ENCODE assay signal across 10 cellular contexts in genomic region chr17:41324180-41325075, GRCh38. TPM values are rescaled to one million over a fixed set of nuclear protein-coding genes. Genes with fewer than 3 reads are reported as not detected.
DNase-seq lines count a peak whose midpoint lies in the region; ATAC-seq, FAIRE-seq and TF ChIP-seq lines count a peak whose summit lies in the region.
"Had no signal": no experiment of that assay in that cellular context is flagged by ENCODE, and none has a peak within 500 bp of the region (broad histone marks: within the 10 kb centered on the region; RNA-seq: fewer than 3 reads in every experiment).

No MANE protein-coding gene starts in this region.

- intact Hi-C loops in HepG2 (cut with micrococcal nuclease; ENCODE audit: unreplicated experiment), result loop anchor here (5.0 kb wide), 1 partner anchor 467 kb away; no protein-coding TSS in a partner anchor

- no peak overlapping the region for H3K9ac ChIP-seq in HepG2 (ENCODE audit: insufficient read depth, low read depth, low read length)

- no peaks in the 10 kb centered on the region for H3K27me3 Mint-ChIP-seq in activated T-helper 17 cell treated with anti-CD3 and anti-CD28 coated beads, Interleukin-2, amount 50 U/mL, for 72 hours

- TF ChIP-seq RAD21 in HepG2 (CRISPR knock-in tag; IDR thresholded peaks at IDR 0.05), result no peak

- H3K36me3 ChIP-seq in HepG2 (replicated peaks in 1 of 2; ENCODE audit: control insufficient read depth in 1 of 2, insufficient read depth in 2 of 2, low read length in 2 of 2), result no peaks in the 10 kb centered on the region

- peaks cover 6% of the 10 kb centered on the region; the same call in 1 of the 2 replicates for H3K9me3 ChIP-seq in HepG2 (ENCODE audit: low read length)

- no peak overlapping the region for H3K27ac ChIP-seq in HepG2 (ENCODE audit: extremely low read length, insufficient read depth, low read length)

- peak; percentile 56 for FAIRE-seq in HepG2 (lab: Jason Lieb, UNC)

- TF ChIP-seq EP300 in HepG2 (IDR thresholded peaks at IDR 0.05; ENCODE audit: low read depth in 2 of 2, low read length in 2 of 2) (no peak), HepG2 (CRISPR knock-in tag; IDR thresholded peaks at IDR 0.05; ENCODE audit: borderline replicate concordance) (no peak)

- no peak overlapping the region for H3K4me2 ChIP-seq in HepG2 (ENCODE audit: low read depth, low read length)

- POLR2A ChIA-PET in HepG2 (lab: Yijun Ruan, JAX), result no interaction called here

- no peak overlapping the region for H2AFZ ChIP-seq in HepG2 (ENCODE audit: low read length)

- no peaks in the 10 kb centered on the region for H3K36me3 Mint-ChIP-seq in activated T-helper 17 cell treated with anti-CD3 and anti-CD28 coated beads, Interleukin-2, amount 50 U/mL, for 72 hours (ENCODE audit: low read depth)

- CTCF ChIA-PET in HepG2 (lab: Yijun Ruan, JAX; ENCODE audit: low intra/inter-chr PET ratio, low total read pairs), result interaction anchor here (0.6 kb wide), 1 partner anchor 415 kb away, joined by 3 read pairs; no protein-coding TSS in a partner anchor

- no peak overlapping the region for H3K4me3 ChIP-seq in HFF-Myc (replicated peaks; ENCODE audit: low read depth, low read length)
- H3K4me3 ChIP-seq in HepG2 (replicated peaks in 1 of 3; ENCODE audit: insufficient read depth in 1 of 3, low read depth in 2 of 3, low read length in 3 of 3), result no peak overlapping the region

- in situ Hi-C loops in HepG2 (cut with HindIII; ENCODE audit: extremely low pct_ligation_motif_present, low pct_unique_long_range_greater_than_20kb), result loop anchor here (5.0 kb wide), 2 partner anchors 417 to 467 kb away; no protein-coding TSS in a partner anchor

- 0 out of 5 replicates have a peak, but pooled peaks cover 0 to 5% of the 10 kb centered on the region in 2 experiments for H3K27me3 ChIP-seq in HepG2 (ENCODE audit: control insufficient read depth in 1 of 2, insufficient read depth in 2 of 2, low read length in 2 of 2)

- peaks cover 17% of the 10 kb centered on the region for H3K4me1 Mint-ChIP-seq in activated T-helper 17 cell treated with anti-CD3 and anti-CD28 coated beads, Interleukin-2, amount 50 U/mL, for 72 hours

- H3K9me3 Mint-ChIP-seq in activated T-helper 17 cell treated with anti-CD3 and anti-CD28 coated beads, Interleukin-2, amount 50 U/mL, for 72 hours, result no peaks in the 10 kb centered on the region

- peak; percentile 65 for ATAC-seq in activated T-helper 17 cell treated with anti-CD3 and anti-CD28 coated beads, Interleukin-2, amount 50 U/mL, for 72 hours (replicated peaks)
- ATAC-seq in HepG2, result peak; percentile 61
- no peak for ATAC-seq in HG03354 (IDR thresholded peaks at IDR 0.05; ENCODE audit: poor library complexity, severe bottlenecking, unreplicated experiment)
- ATAC-seq in HG03520 (IDR thresholded peaks at IDR 0.05; ENCODE audit: unreplicated experiment), result no peak

- TF ChIP-seq POLR2A in HepG2 (IDR thresholded peaks at IDR 0.05; ENCODE audit: insufficient read depth in 1 of 2, low read depth in 2 of 2, low read length in 2 of 2), result no peak

- no peak overlapping the region for H3K4me3 Mint-ChIP-seq in activated T-helper 17 cell treated with anti-CD3 and anti-CD28 coated beads, Interleukin-2, amount 50 U/mL, for 72 hours
- H3K4me3 Mint-ChIP-seq: neural crest cell had no signal

- 23% methylated on average over 13 of the region's 16 CpGs for WGBS in HepG2 (ENCODE audit: low lambda C conversion rate)

- H3K4me1 ChIP-seq in HepG2 (ENCODE audit: insufficient read depth, low read length), result no peaks in the 10 kb centered on the region

- H3K79me2 ChIP-seq in HepG2 (ENCODE audit: insufficient read depth, low read length), result no peaks in the 10 kb centered on the region

- peak; percentile 11 for DNase-seq in COLO668 (lab: John Stamatoyannopoulos, UW; ENCODE audit: unreplicated experiment)
- no peak for DNase-seq in HFF-Myc (ENCODE audit: extremely low read depth, low read depth)
- DNase-seq in HepG2 (ENCODE audit: low spot score), result peak; percentile 18
- DNase-seq in hepatic stellate cell (ENCODE audit: low spot score), result no peak
- DNase-seq in cortex of kidney (lab: John Stamatoyannopoulos, UW), result no peak
- DNase-seq: effector memory CD4-positive, alpha-beta T cell had no signal

- peak overlapping the region; percentile 37 for H3K27ac Mint-ChIP-seq in activated T-helper 17 cell treated with anti-CD3 and anti-CD28 coated beads, Interleukin-2, amount 50 U/mL, for 72 hours

- BruUV-seq in HepG2 (replicated peaks; lab: Mats Ljungman, UMichigan), result no TSS peak

- H4K20me1 ChIP-seq in HepG2 (ENCODE audit: insufficient read depth, low read length), result no peaks in the 10 kb centered on the region

- TF ChIP-seq CTCF in HFF-Myc (IDR thresholded peaks at IDR 0.05; ENCODE audit: low read depth, low read length, missing control alignments) (peak; percentile 28), HepG2 (CRISPR knock-in tag; IDR thresholded peaks at IDR 0.05) (peak; percentile 56)

RNA-seq across cellular contexts. Expression of gene KRTAP17-1, which starts 8.9 kb away (rescaled TPM):
- not detected for total RNA-seq in activated T-helper 17 cell treated with anti-CD3 and anti-CD28 coated beads, Interleukin-2, amount 50 U/mL, for 72 hours
- not detected in 2 replicates for total RNA-seq in HepG2 (2016; rRNA removed; fragmentation: Illumina TruSeq; extraction: Trizol)
- not detected in 2 replicates for total RNA-seq in HepG2 (2016; cell fraction: cytosol; rRNA removed; fragmentation: Illumina TruSeq; extraction: Trizol; ENCODE audit: low read depth)
- total RNA-seq in HepG2 (2016; cell fraction: insoluble cytoplasmic fraction; rRNA removed; fragmentation: Illumina TruSeq; extraction: Trizol), result not detected in 2 replicates
- not detected in 2 replicates for total RNA-seq in HepG2 (2016; cell fraction: membrane; rRNA removed; fragmentation: Illumina TruSeq; extraction: Trizol)
- total RNA-seq in HepG2 (2016; cell fraction: nucleus; rRNA removed; fragmentation: Illumina TruSeq; extraction: Trizol), result not detected in 2 replicates
- polyA plus RNA-seq in HepG2 (2011; rRNA removed), result not detected in 2 replicates
- polyA plus RNA-seq in HepG2 (2011; cell fraction: cytosol; rRNA removed), result not detected in 2 replicates
- not detected in 2 replicates for polyA plus RNA-seq in HepG2 (2011; cell fraction: nucleus; rRNA removed)
- polyA plus RNA-seq in HepG2 (2012), result not detected in 2 replicates
- not detected in 2 replicates for polyA plus RNA-seq in HepG2 (2016; cell fraction: cytosol; fragmentation: Illumina TruSeq; extraction: Trizol; ENCODE audit: low read depth)
- not detected in 2 replicates for polyA plus RNA-seq in HepG2 (2016; cell fraction: insoluble cytoplasmic fraction; fragmentation: Illumina TruSeq; extraction: Trizol; ENCODE audit: low read depth)
- polyA plus RNA-seq in HepG2 (2016; cell fraction: membrane; fragmentation: Illumina TruSeq; extraction: Trizol; ENCODE audit: low read depth), result not detected in 2 replicates
- polyA plus RNA-seq in HepG2 (2016; cell fraction: nucleus; fragmentation: Illumina TruSeq; extraction: Trizol; ENCODE audit: insufficient read depth, low read depth), result not detected in 2 replicates
- not detected in 2 replicates for polyA minus RNA-seq in HepG2 (2011; rRNA and poly(A)+ RNA removed; ENCODE audit: low replicate concordance)
- not detected in 2 replicates for polyA minus RNA-seq in HepG2 (2011; cell fraction: cytosol; rRNA and poly(A)+ RNA removed)
- not detected in 2 replicates for polyA minus RNA-seq in HepG2 (2011; cell fraction: nucleus; rRNA and poly(A)+ RNA removed)
- total RNA-seq: neural crest cell had no signal

RNA-seq across cellular contexts. Expression of gene KRTAP16-1, which starts 15.3 kb away (rescaled TPM):
- total RNA-seq in activated T-helper 17 cell treated with anti-CD3 and anti-CD28 coated beads, Interleukin-2, amount 50 U/mL, for 72 hours, result under 1 TPM; 0.15 to 0.26 TPM
- total RNA-seq in HepG2 (2016; rRNA removed; fragmentation: Illumina TruSeq; extraction: Trizol), result not detected in 2 replicates
- not detected in 2 replicates for total RNA-seq in HepG2 (2016; cell fraction: cytosol; rRNA removed; fragmentation: Illumina TruSeq; extraction: Trizol; ENCODE audit: low read depth)
- total RNA-seq in HepG2 (2016; cell fraction: insoluble cytoplasmic fraction; rRNA removed; fragmentation: Illumina TruSeq; extraction: Trizol), result not detected in 2 replicates
- not detected in 2 replicates for total RNA-seq in HepG2 (2016; cell fraction: membrane; rRNA removed; fragmentation: Illumina TruSeq; extraction: Trizol)
- total RNA-seq in HepG2 (2016; cell fraction: nucleus; rRNA removed; fragmentation: Illumina TruSeq; extraction: Trizol), result not detected in 2 replicates
- polyA plus RNA-seq in HepG2 (2011; rRNA removed), result not detected in 2 replicates
- not detected in 2 replicates for polyA plus RNA-seq in HepG2 (2011; cell fraction: cytosol; rRNA removed)
- polyA plus RNA-seq in HepG2 (2011; cell fraction: nucleus; rRNA removed), result not detected in 2 replicates
- not detected in 2 replicates for polyA plus RNA-seq in HepG2 (2012)
- not detected in 2 replicates for polyA plus RNA-seq in HepG2 (2016; cell fraction: cytosol; fragmentation: Illumina TruSeq; extraction: Trizol; ENCODE audit: low read depth)
- not detected in 2 replicates for polyA plus RNA-seq in HepG2 (2016; cell fraction: insoluble cytoplasmic fraction; fragmentation: Illumina TruSeq; extraction: Trizol; ENCODE audit: low read depth)
- not detected in 2 replicates for polyA plus RNA-seq in HepG2 (2016; cell fraction: membrane; fragmentation: Illumina TruSeq; extraction: Trizol; ENCODE audit: low read depth)
- not detected in 2 replicates for polyA plus RNA-seq in HepG2 (2016; cell fraction: nucleus; fragmentation: Illumina TruSeq; extraction: Trizol; ENCODE audit: insufficient read depth, low read depth)
- polyA minus RNA-seq in HepG2 (2011; rRNA and poly(A)+ RNA removed; ENCODE audit: low replicate concordance), result not detected in 2 replicates
- polyA minus RNA-seq in HepG2 (2011; cell fraction: cytosol; rRNA and poly(A)+ RNA removed), result not detected in 2 replicates
- not detected in 2 replicates for polyA minus RNA-seq in HepG2 (2011; cell fraction: nucleus; rRNA and poly(A)+ RNA removed)
- total RNA-seq: neural crest cell had no signal

RNA-seq across cellular contexts. Expression of gene KRTAP29-1, which starts 21.8 kb away (rescaled TPM):
- not detected for total RNA-seq in activated T-helper 17 cell treated with anti-CD3 and anti-CD28 coated beads, Interleukin-2, amount 50 U/mL, for 72 hours
- not detected in 2 replicates for total RNA-seq in HepG2 (2016; rRNA removed; fragmentation: Illumina TruSeq; extraction: Trizol)
- not detected in 2 replicates for total RNA-seq in HepG2 (2016; cell fraction: cytosol; rRNA removed; fragmentation: Illumina TruSeq; extraction: Trizol; ENCODE audit: low read depth)
- not detected in 2 replicates for total RNA-seq in HepG2 (2016; cell fraction: insoluble cytoplasmic fraction; rRNA removed; fragmentation: Illumina TruSeq; extraction: Trizol)
- total RNA-seq in HepG2 (2016; cell fraction: membrane; rRNA removed; fragmentation: Illumina TruSeq; extraction: Trizol), result not detected in 2 replicates
- total RNA-seq in HepG2 (2016; cell fraction: nucleus; rRNA removed; fragmentation: Illumina TruSeq; extraction: Trizol), result not detected in 2 replicates
- not detected in 2 replicates for polyA plus RNA-seq in HepG2 (2011; rRNA removed)
- polyA plus RNA-seq in HepG2 (2011; cell fraction: cytosol; rRNA removed), result not detected in 2 replicates
- not detected in 2 replicates for polyA plus RNA-seq in HepG2 (2011; cell fraction: nucleus; rRNA removed)
- not detected in 2 replicates for polyA plus RNA-seq in HepG2 (2012)
- polyA plus RNA-seq in HepG2 (2016; cell fraction: cytosol; fragmentation: Illumina TruSeq; extraction: Trizol; ENCODE audit: low read depth), result not detected in 2 replicates
- polyA plus RNA-seq in HepG2 (2016; cell fraction: insoluble cytoplasmic fraction; fragmentation: Illumina TruSeq; extraction: Trizol; ENCODE audit: low read depth), result not detected in 2 replicates
- polyA plus RNA-seq in HepG2 (2016; cell fraction: membrane; fragmentation: Illumina TruSeq; extraction: Trizol; ENCODE audit: low read depth), result not detected in 2 replicates
- not detected in 2 replicates for polyA plus RNA-seq in HepG2 (2016; cell fraction: nucleus; fragmentation: Illumina TruSeq; extraction: Trizol; ENCODE audit: insufficient read depth, low read depth)
- polyA minus RNA-seq in HepG2 (2011; rRNA and poly(A)+ RNA removed; ENCODE audit: low replicate concordance), result 0.62 TPM in 1 of 2 replicates, not detected in the other
- polyA minus RNA-seq in HepG2 (2011; cell fraction: cytosol; rRNA and poly(A)+ RNA removed), result not detected in 2 replicates
- not detected in 2 replicates for polyA minus RNA-seq in HepG2 (2011; cell fraction: nucleus; rRNA and poly(A)+ RNA removed)
- total RNA-seq: neural crest cell had no signal

RNA-seq across cellular contexts. Expression of gene KRT33A, which starts 26.2 kb away (rescaled TPM):
- not detected for total RNA-seq in activated T-helper 17 cell treated with anti-CD3 and anti-CD28 coated beads, Interleukin-2, amount 50 U/mL, for 72 hours
- not detected in 2 replicates for total RNA-seq in HepG2 (2016; rRNA removed; fragmentation: Illumina TruSeq; extraction: Trizol)
- not detected in 2 replicates for total RNA-seq in HepG2 (2016; cell fraction: cytosol; rRNA removed; fragmentation: Illumina TruSeq; extraction: Trizol; ENCODE audit: low read depth)
- total RNA-seq in HepG2 (2016; cell fraction: insoluble cytoplasmic fraction; rRNA removed; fragmentation: Illumina TruSeq; extraction: Trizol), result not detected in 2 replicates
- total RNA-seq in HepG2 (2016; cell fraction: membrane; rRNA removed; fragmentation: Illumina TruSeq; extraction: Trizol), result not detected in 2 replicates
- not detected in 2 replicates for total RNA-seq in HepG2 (2016; cell fraction: nucleus; rRNA removed; fragmentation: Illumina TruSeq; extraction: Trizol)
- not detected in 2 replicates for polyA plus RNA-seq in HepG2 (2011; rRNA removed)
- polyA plus RNA-seq in HepG2 (2011; cell fraction: cytosol; rRNA removed), result 0.04 TPM in 1 of 2 replicates, not detected in the other
- not detected in 2 replicates for polyA plus RNA-seq in HepG2 (2011; cell fraction: nucleus; rRNA removed)
- polyA plus RNA-seq in HepG2 (2012), result not detected in 2 replicates
- polyA plus RNA-seq in HepG2 (2016; cell fraction: cytosol; fragmentation: Illumina TruSeq; extraction: Trizol; ENCODE audit: low read depth), result not detected in 2 replicates
- not detected in 2 replicates for polyA plus RNA-seq in HepG2 (2016; cell fraction: insoluble cytoplasmic fraction; fragmentation: Illumina TruSeq; extraction: Trizol; ENCODE audit: low read depth)
- polyA plus RNA-seq in HepG2 (2016; cell fraction: membrane; fragmentation: Illumina TruSeq; extraction: Trizol; ENCODE audit: low read depth), result not detected in 2 replicates
- polyA plus RNA-seq in HepG2 (2016; cell fraction: nucleus; fragmentation: Illumina TruSeq; extraction: Trizol; ENCODE audit: insufficient read depth, low read depth), result not detected in 2 replicates
- polyA minus RNA-seq in HepG2 (2011; rRNA and poly(A)+ RNA removed; ENCODE audit: low replicate concordance), result not detected in 2 replicates
- polyA minus RNA-seq in HepG2 (2011; cell fraction: cytosol; rRNA and poly(A)+ RNA removed), result not detected in 2 replicates
- not detected in 2 replicates for polyA minus RNA-seq in HepG2 (2011; cell fraction: nucleus; rRNA and poly(A)+ RNA removed)
- total RNA-seq: neural crest cell had no signal

RNA-seq across cellular contexts. Expression of gene KRT33B, which starts 45.2 kb away (rescaled TPM):
- not detected for total RNA-seq in activated T-helper 17 cell treated with anti-CD3 and anti-CD28 coated beads, Interleukin-2, amount 50 U/mL, for 72 hours
- total RNA-seq in HepG2 (2016; rRNA removed; fragmentation: Illumina TruSeq; extraction: Trizol), result not detected in 2 replicates
- total RNA-seq in HepG2 (2016; cell fraction: cytosol; rRNA removed; fragmentation: Illumina TruSeq; extraction: Trizol; ENCODE audit: low read depth), result not detected in 2 replicates
- not detected in 2 replicates for total RNA-seq in HepG2 (2016; cell fraction: insoluble cytoplasmic fraction; rRNA removed; fragmentation: Illumina TruSeq; extraction: Trizol)
- not detected in 2 replicates for total RNA-seq in HepG2 (2016; cell fraction: membrane; rRNA removed; fragmentation: Illumina TruSeq; extraction: Trizol)
- total RNA-seq in HepG2 (2016; cell fraction: nucleus; rRNA removed; fragmentation: Illumina TruSeq; extraction: Trizol), result not detected in 2 replicates
- polyA plus RNA-seq in HepG2 (2011; rRNA removed), result not detected in 2 replicates
- polyA plus RNA-seq in HepG2 (2011; cell fraction: cytosol; rRNA removed), result not detected in 2 replicates
- not detected in 2 replicates for polyA plus RNA-seq in HepG2 (2011; cell fraction: nucleus; rRNA removed)
- polyA plus RNA-seq in HepG2 (2012), result not detected in 2 replicates
- not detected in 2 replicates for polyA plus RNA-seq in HepG2 (2016; cell fraction: cytosol; fragmentation: Illumina TruSeq; extraction: Trizol; ENCODE audit: low read depth)
- polyA plus RNA-seq in HepG2 (2016; cell fraction: insoluble cytoplasmic fraction; fragmentation: Illumina TruSeq; extraction: Trizol; ENCODE audit: low read depth), result not detected in 2 replicates
- not detected in 2 replicates for polyA plus RNA-seq in HepG2 (2016; cell fraction: membrane; fragmentation: Illumina TruSeq; extraction: Trizol; ENCODE audit: low read depth)
- polyA plus RNA-seq in HepG2 (2016; cell fraction: nucleus; fragmentation: Illumina TruSeq; extraction: Trizol; ENCODE audit: insufficient read depth, low read depth), result not detected in 2 replicates
- polyA minus RNA-seq in HepG2 (2011; rRNA and poly(A)+ RNA removed; ENCODE audit: low replicate concordance), result 0.16 TPM in 1 of 2 replicates, not detected in the other
- not detected in 2 replicates for polyA minus RNA-seq in HepG2 (2011; cell fraction: cytosol; rRNA and poly(A)+ RNA removed)
- not detected in 2 replicates for polyA minus RNA-seq in HepG2 (2011; cell fraction: nucleus; rRNA and poly(A)+ RNA removed)
- total RNA-seq: neural crest cell had no signal

Comparison
In these comparisons a context has a peak if more than half of its experiments do, and no peak if none do; other contexts are left out.
1. DNase-seq: peak in COLO668 (single experiment) and HepG2 (single experiment); none in HFF-Myc (single experiment), hepatic stellate cell (single experiment) and cortex of kidney (single experiment).
2. ATAC-seq: peak in activated T-helper 17 cell treated with anti-CD3 and anti-CD28 coated beads, Interleukin-2, amount 50 U/mL, for 72 hours (single experiment) and HepG2 (single experiment); none in HG03354 (single experiment) and HG03520 (single experiment).